In the genomic region with DNA sequence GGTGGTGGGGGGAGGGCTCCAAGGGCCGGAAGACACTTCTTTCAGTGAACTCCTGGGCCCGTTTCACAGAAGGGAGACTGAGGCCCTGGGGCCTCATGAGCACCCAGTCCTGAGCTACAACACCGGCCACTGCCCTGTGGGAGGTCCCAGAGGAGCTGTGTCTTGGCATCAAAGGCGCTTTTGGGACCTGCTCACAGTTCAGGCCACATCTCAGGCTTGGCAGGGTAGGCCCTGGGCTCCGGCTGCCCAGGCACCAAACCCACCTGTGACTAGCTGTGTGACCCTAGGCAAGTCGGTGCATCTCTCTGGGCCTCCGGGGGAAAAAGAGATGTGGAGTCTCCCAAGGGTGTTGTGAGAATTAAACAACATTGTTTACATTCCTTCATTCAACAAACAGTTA, we compare ENCODE assay signal across 1 cellular context.
TF ChIP-seq lines count a peak whose summit lies in the region.

No MANE protein-coding gene starts in this region.

TF ChIP-seq in H1, 55 proteins besides CTCF, POLR2A, EP300 and RAD21:
- TF ChIP-seq TAF7 (optimal IDR thresholded peaks at IDR 0.05; ENCODE audit: borderline replicate concordance, low read depth, low read length) (no peak), SAP30 (IDR thresholded peaks at IDR 0.05; ENCODE audit: insufficient read depth, insufficient replicate concordance, low read length) (no peak), NANOG (IDR thresholded peaks at IDR 0.05; ENCODE audit: insufficient read depth, low read depth, low read length, poor library complexity, severe bottlenecking) (no peak), BACH1 (IDR thresholded peaks at IDR 0.05; ENCODE audit: low read length) (no peak), RNF2 (IDR thresholded peaks at IDR 0.05; ENCODE audit: borderline replicate concordance, low read depth, low read length, missing control alignments, poor library complexity, severe bottlenecking) (no peak), RXRA (IDR thresholded peaks at IDR 0.05; ENCODE audit: insufficient read depth, low read depth, low read length) (no peak), EGR1 (IDR thresholded peaks at IDR 0.05; ENCODE audit: borderline replicate concordance, low read depth, low read length) (no peak)
- TF ChIP-seq, protein P1, sequence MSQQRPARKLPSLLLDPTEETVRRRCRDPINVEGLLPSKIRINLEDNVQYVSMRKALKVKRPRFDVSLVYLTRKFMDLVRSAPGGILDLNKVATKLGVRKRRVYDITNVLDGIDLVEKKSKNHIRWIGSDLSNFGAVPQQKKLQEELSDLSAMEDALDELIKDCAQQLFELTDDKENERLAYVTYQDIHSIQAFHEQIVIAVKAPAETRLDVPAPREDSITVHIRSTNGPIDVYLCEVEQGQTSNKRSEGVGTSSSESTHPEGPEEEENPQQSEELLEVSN (IDR thresholded peaks at IDR 0.05) = no peak
